In genomic region chr2:172555522-172556283, GRCh38 we compare ENCODE assay signal across 8 cellular contexts. TPM values are rescaled to one million over a fixed set of nuclear protein-coding genes. Genes with fewer than 3 reads are reported as not detected.
DNase-seq lines count a peak whose midpoint lies in the region; ATAC-seq, FAIRE-seq and TF ChIP-seq lines count a peak whose summit lies in the region.

Gene PDK1 (plus strand): TSS chr2:172556090. CDS start chr2:172556151, 61 bp downstream.

- H3K4me2 ChIP-seq in OCI-LY1 (ENCODE audit: low read length) (peak within 1 kb of the TSS; percentile 93), endothelial cell of umbilical vein (ENCODE audit: insufficient read depth, low read length) (peak within 1 kb of the TSS; percentile 87)

- no peaks in the 10 kb centered on the region for H3K9me1 ChIP-seq in endothelial cell of umbilical vein (replicated peaks; ENCODE audit: control insufficient read depth, extremely low read depth, insufficient read depth, low read length)

- FAIRE-seq in endothelial cell of umbilical vein (lab: Jason Lieb, UNC) = peak; percentile 67

- H3K4me3 ChIP-seq in HUES6 (ENCODE audit: low read depth, low read length) (peak within 1 kb of the TSS; percentile 70), OCI-LY1 (ENCODE audit: low read depth, low read length, poor library complexity, severe bottlenecking) (peak within 1 kb of the TSS; percentile 77), endothelial cell of umbilical vein (replicated peaks in 1 of 3; ENCODE audit: insufficient read depth in 1 of 3, low read depth in 1 of 3, low read length in 3 of 3) (peak within 1 kb of the TSS; percentile 11 to 53 (median 51)), mononuclear cell (ENCODE audit: low read length) (peak within 1 kb of the TSS; percentile 85)

- peak; percentile 95 for TF ChIP-seq POLR2A in endothelial cell of umbilical vein (IDR thresholded peaks at IDR 0.05; ENCODE audit: low read depth, low read length)

- intact Hi-C loops in endothelial cell of umbilical vein (cut with micrococcal nuclease) = loop anchor here (5.0 kb wide), 2 partner anchors 268 to 372 kb away; no protein-coding TSS in a partner anchor

- CTCF ChIA-PET in endothelial cell of umbilical vein (lab: Charles Lee) = interaction anchor here (0.8 to 1.1 kb wide), 3 partner anchors 71 to 155 kb away, joined by 3 to 5 read pairs (median 3); no protein-coding TSS in a partner anchor

- dilution Hi-C loops in endothelial cell of umbilical vein (cut with MboI; ENCODE audit: extremely low pct_ligation_motif_present, low sequenced_read_pairs) = no loop called here

- H3K27me3 ChIP-seq in HUES6 (ENCODE audit: control insufficient read depth, insufficient read depth, low read length) (no peaks in the 10 kb centered on the region), OCI-LY1 (ENCODE audit: insufficient read depth, low read length) (no peaks in the 10 kb centered on the region), endothelial cell of umbilical vein (ENCODE audit: control insufficient read depth in 2 of 2, insufficient read depth in 2 of 2, low read length in 2 of 2) (no peaks in the 10 kb centered on the region), mononuclear cell (ENCODE audit: insufficient read depth, low read length) (no peaks in the 10 kb centered on the region)

- ATAC-seq in GM21447 (IDR thresholded peaks at IDR 0.05; ENCODE audit: unreplicated experiment) = peak; percentile 85

- peak within 1 kb of the TSS; percentile 89 for H3K9ac ChIP-seq in HUES6 (ENCODE audit: low read length)
- H3K9ac ChIP-seq in OCI-LY1 (ENCODE audit: low read length) = peak within 1 kb of the TSS; percentile 80
- peak within 1 kb of the TSS; percentile 81 for H3K9ac ChIP-seq in endothelial cell of umbilical vein (replicated peaks; ENCODE audit: extremely low read depth, insufficient read depth, low read length)

- H3K9me2 ChIP-seq in OCI-LY1 (ENCODE audit: low read depth, low read length) = no peaks in the 10 kb centered on the region

- POLR2A ChIA-PET in endothelial cell of umbilical vein (lab: Charles Lee) = interaction anchor here (0.6 kb wide), 1 partner anchor 1859 kb away, joined by 3 read pairs; no protein-coding TSS in a partner anchor

- BruUV-seq in endothelial cell of umbilical vein (replicated peaks; lab: Mats Ljungman, UMichigan) = TSS peak; percentile 60

- peak; percentile 97 for DNase-seq in D341Med (ENCODE audit: low spot score)
- peak; percentile 94 for DNase-seq in activated CD8-positive, alpha-beta memory T cell treated with anti-CD3 and anti-CD28 coated beads, Interleukin-2, amount 50 U/mL, for 48 hours
- peak; percentile 90 for DNase-seq in endothelial cell of umbilical vein (ENCODE audit: low read depth, low spot score)
- peak; percentile 64 to 82 for DNase-seq in stimulated activated CD8-positive, alpha-beta memory T cell treated with anti-CD3 and anti-CD28 coated beads, Interleukin-4, amount 100 ng/mL, for 1 hour (ENCODE audit: low read depth in 2 of 2, low spot score in 1 of 2)

- H4K20me1 ChIP-seq in OCI-LY1 (ENCODE audit: insufficient read depth, low read length) (no peaks in the 10 kb centered on the region), endothelial cell of umbilical vein (replicated peaks; ENCODE audit: control insufficient read depth, extremely low read depth, insufficient read depth, low read length) (no peaks in the 10 kb centered on the region)

- peaks cover 22% of the 10 kb centered on the region for H3K79me2 ChIP-seq in OCI-LY1 (ENCODE audit: insufficient read depth, low read length)
- H3K79me2 ChIP-seq in endothelial cell of umbilical vein (ENCODE audit: control insufficient read depth, insufficient read depth, low read length) = peaks cover 13% of the 10 kb centered on the region

- H3F3A ChIP-seq in OCI-LY1 (ENCODE audit: insufficient read depth, low read length) = no peaks in the 10 kb centered on the region

- H3K27ac ChIP-seq in HUES6 (ENCODE audit: low read depth, low read length) (peak within 1 kb of the TSS; percentile 86; the same call in 1 of the 2 replicates), OCI-LY1 (ENCODE audit: low read depth, low read length, poor library complexity, severe bottlenecking) (peak within 1 kb of the TSS; percentile 73), endothelial cell of umbilical vein (ENCODE audit: insufficient read depth, low read depth, low read length) (peak within 1 kb of the TSS; percentile 74)

- TF ChIP-seq CTCF in OCI-LY1 (IDR thresholded peaks at IDR 0.05; ENCODE audit: low read length) (no peak), endothelial cell of umbilical vein (IDR thresholded peaks at IDR 0.05; ENCODE audit: extremely low read depth in 1 of 2, insufficient read depth in 1 of 2, low read depth in 1 of 2, low read length in 2 of 2) (no peak)

- H3K9me3 ChIP-seq in HUES6 (ENCODE audit: control insufficient read depth, insufficient read depth, low read depth, low read length) (no peaks in the 10 kb centered on the region), OCI-LY1 (ENCODE audit: low read length) (no peaks in the 10 kb centered on the region), endothelial cell of umbilical vein (replicated peaks; ENCODE audit: control insufficient read depth, insufficient read depth, low read length) (no peaks in the 10 kb centered on the region), mononuclear cell (ENCODE audit: low read depth, low read length) (no peaks in the 10 kb centered on the region)

- H3K4me1 ChIP-seq in HUES6 (ENCODE audit: control insufficient read depth, insufficient read depth, low read length) = peaks cover 49% of the 10 kb centered on the region
- H3K4me1 ChIP-seq in OCI-LY1 (ENCODE audit: insufficient read depth, low read length, severe bottlenecking) = peaks cover 36% of the 10 kb centered on the region
- peaks cover 27% of the 10 kb centered on the region for H3K4me1 ChIP-seq in endothelial cell of umbilical vein (ENCODE audit: control insufficient read depth, extremely low read depth, insufficient read depth, low read length)
- peaks cover 32% of the 10 kb centered on the region for H3K4me1 ChIP-seq in mononuclear cell (ENCODE audit: insufficient read depth, low read length)

- peaks cover 20% of the 10 kb centered on the region for H3K36me3 ChIP-seq in HUES6 (ENCODE audit: control insufficient read depth, insufficient read depth, low read length)
- peaks cover 13% of the 10 kb centered on the region for H3K36me3 ChIP-seq in OCI-LY1 (ENCODE audit: insufficient read depth, low read length)
- H3K36me3 ChIP-seq in endothelial cell of umbilical vein (ENCODE audit: control insufficient read depth in 2 of 2, extremely low read depth in 1 of 2, insufficient read depth in 2 of 2, low read length in 2 of 2) = no peaks in the 10 kb centered on the region

- H2AFZ ChIP-seq in OCI-LY1 (ENCODE audit: low read length) (peak within 1 kb of the TSS; percentile 39; the same call in 1 of the 2 replicates), endothelial cell of umbilical vein (ENCODE audit: low read depth, low read length) (peak within 1 kb of the TSS; percentile 88)

TF ChIP-seq in endothelial cell of umbilical vein, 7 proteins besides CTCF, POLR2A, EP300 and RAD21:
- no peak for TF ChIP-seq MAX (IDR thresholded peaks at IDR 0.05; ENCODE audit: insufficient read depth, insufficient read length)
- no peak for TF ChIP-seq EZH2 (IDR thresholded peaks at IDR 0.05; ENCODE audit: borderline replicate concordance, low read depth, low read length, severe bottlenecking)
- no peak for TF ChIP-seq FOS (IDR thresholded peaks at IDR 0.05; ENCODE audit: borderline replicate concordance, insufficient read depth, low read length)
- no peak for TF ChIP-seq JUN (IDR thresholded peaks at IDR 0.05; ENCODE audit: borderline replicate concordance, insufficient read depth, insufficient read length, low read depth)
- peak; percentile 89 for TF ChIP-seq POLR2AphosphoS5 (IDR thresholded peaks at IDR 0.05; ENCODE audit: insufficient read depth, low read depth, low read length)
- no peak for TF ChIP-seq MYC (IDR thresholded peaks at IDR 0.05; ENCODE audit: low read depth, low read length)
- TF ChIP-seq GATA2 (IDR thresholded peaks at IDR 0.05; ENCODE audit: insufficient read depth, insufficient read length, low read depth, low read length) = no peak

RNA-seq across cellular contexts. Expression of gene PDK1, which starts in this region (rescaled TPM):
- 7.7 and 16.9 TPM in 2 replicates for total RNA-seq in endothelial cell of umbilical vein
- 3.7 and 5.1 TPM in 2 replicates for polyA plus RNA-seq in endothelial cell of umbilical vein
- polyA plus RNA-seq in endothelial cell of umbilical vein (2011; cell fraction: cytosol; rRNA removed) = 4.3 and 4.5 TPM in 2 replicates
- 13.9 and 14.0 TPM in 2 replicates for polyA plus RNA-seq in endothelial cell of umbilical vein (2011; cell fraction: nucleus; rRNA removed)
- 5.6 and 7.6 TPM in 2 replicates for polyA plus RNA-seq in endothelial cell of umbilical vein (2012)
- 28.6 and 45.2 TPM in 2 replicates for polyA minus RNA-seq in endothelial cell of umbilical vein
- polyA minus RNA-seq in endothelial cell of umbilical vein (2011; cell fraction: cytosol; rRNA and poly(A)+ RNA removed) = 8.8 TPM
- polyA minus RNA-seq in endothelial cell of umbilical vein (2011; cell fraction: nucleus; rRNA and poly(A)+ RNA removed) = 26.4 and 36.4 TPM in 2 replicates
- total RNA-seq in mononuclear cell = 58.4 TPM

Comparison
In these comparisons a context has a peak if more than half of its experiments do, and no peak if none do; other contexts are left out.
1. Peak in every context shown above with its lines: DNase-seq, ATAC-seq, H3K4me3 ChIP-seq and H3K27ac ChIP-seq.